In the genomic region with DNA sequence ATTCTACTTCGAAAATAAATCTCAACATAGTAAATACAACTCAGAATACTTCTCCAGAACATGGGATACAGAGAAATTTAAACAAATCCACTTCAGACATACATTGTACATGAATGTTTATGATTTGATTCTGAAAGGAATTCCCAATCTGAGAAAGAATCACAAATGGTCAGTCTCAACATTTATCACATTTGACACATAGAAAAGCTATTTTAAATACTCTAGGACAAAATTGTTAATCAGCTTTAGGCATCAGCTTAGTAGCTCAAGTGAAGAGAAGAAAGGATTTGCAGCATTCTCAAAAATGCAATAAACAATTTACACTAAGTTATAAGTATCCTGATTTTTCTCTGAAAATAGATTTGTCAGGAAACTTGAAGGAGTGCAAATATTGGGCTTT, we compare ENCODE assay signal across 23 cellular contexts.
DNase-seq lines count a peak whose midpoint lies in the region; ATAC-seq and TF ChIP-seq lines count a peak whose summit lies in the region.
"Had no signal": no experiment of that assay in that cellular context is flagged by ENCODE, and none has a peak within 500 bp of the region (broad histone marks: within the 10 kb centered on the region; RNA-seq: fewer than 3 reads in every experiment).

No MANE protein-coding gene starts in this region.

- H3K27ac ChIP-seq in SK-N-SH (ENCODE audit: low read depth in 2 of 2, low read length in 1 of 2) = no peak overlapping the region
- H3K27ac ChIP-seq: 22Rv1; A549; BLaER1 treated with 17β-estradiol and CSF1 and Interleukin-3, amounts not matched to agents 10 nM and 100 nM; C4-2B had no signal

- H4K20me1 ChIP-seq in SK-N-SH (ENCODE audit: insufficient read depth) = no peaks in the 10 kb centered on the region
- H4K20me1 ChIP-seq: BLaER1 treated with 17β-estradiol and CSF1 and Interleukin-3, amounts not matched to agents 10 nM and 100 nM had no signal

- no peaks in the 10 kb centered on the region for H3K9me3 ChIP-seq in SK-N-SH
- H3K9me3 ChIP-seq: A549, Caco-2 had no signal

- no peak for ATAC-seq in SK-N-SH treated with all-trans-retinoic acid at 6 μM for 48 hours
- ATAC-seq: A549; CD8-positive, alpha-beta T cell had no signal

- intact Hi-C loops in cardiac septum (cut with DNase I) = no loop called here

- H3F3A ChIP-seq in SK-N-SH (replicated peaks; ENCODE audit: insufficient read depth) = no peaks in the 10 kb centered on the region

- H3K36me3 ChIP-seq in SK-N-SH (replicated peaks in 1 of 2; ENCODE audit: control insufficient read depth in 1 of 2, insufficient read depth in 2 of 2, low read length in 1 of 2) = no peaks in the 10 kb centered on the region

- TF ChIP-seq POLR2A in erythroblast (IDR thresholded peaks at IDR 0.05; ENCODE audit: low read length) = no peak

- no peak overlapping the region for H3K4me2 ChIP-seq in SK-N-SH
- H3K4me2 ChIP-seq: A549; BLaER1 treated with 17β-estradiol and CSF1 and Interleukin-3, amounts not matched to agents 10 nM and 100 nM had no signal

- POLR2A ChIA-PET in SK-N-SH (lab: Yijun Ruan, JAX) = no interaction called here

- CTCF ChIA-PET in SK-N-SH (lab: Yijun Ruan, JAX) = no interaction called here

- no peak overlapping the region for H3K9ac ChIP-seq in SK-N-SH
- H3K9ac ChIP-seq: BLaER1 treated with 17β-estradiol and CSF1 and Interleukin-3, amounts not matched to agents 10 nM and 100 nM had no signal

- no peaks in the 10 kb centered on the region for H3K27me3 ChIP-seq in SK-N-SH (ENCODE audit: insufficient read depth)
- H3K27me3 ChIP-seq: BLaER1 treated with 17β-estradiol and CSF1 and Interleukin-3, amounts not matched to agents 10 nM and 100 nM had no signal

- WGBS in SK-N-SH (ENCODE audit: low lambda C conversion rate) = 34% methylated on average over 1 of the region's 1 CpG

- no peak for TF ChIP-seq EP300 in SK-N-SH (IDR thresholded peaks at IDR 0.05; ENCODE audit: borderline replicate concordance in 1 of 2, low read depth in 1 of 2, low read length in 1 of 2)

- TF ChIP-seq RAD21 in SK-N-SH (IDR thresholded peaks at IDR 0.05; ENCODE audit: low read length) = no peak

- DNase-seq in SK-N-SH = no peak
- DNase-seq in SK-N-DZ (ENCODE audit: low spot score) = peak; percentile 41
- DNase-seq in amniotic epithelial cell (ENCODE audit: low read depth) = peak; percentile 21
- DNase-seq in fibroblast of peridontal ligament (ENCODE audit: extremely low read depth) = peak; percentile 27
- no peak for DNase-seq in cardiac septum (ENCODE audit: low spot score)
- no peak for DNase-seq in erythroblast (lab: John Stamatoyannopoulos, UW)
- no peak for DNase-seq in ureter (ENCODE audit: low spot score)
- DNase-seq: AML-193; Caco-2; Calu3; CD4-positive, alpha-beta T cell; CD8-positive, alpha-beta T cell; DMS 273 treated with DMSO at 0.1 percent for 48 hours; DMS153; DMS53; DMS79; DND-41; GF-D8 had no signal

- no peak for TF ChIP-seq CTCF in SK-N-SH (IDR thresholded peaks at IDR 0.05)

- H3K4me3 ChIP-seq in SK-N-SH (ENCODE audit: low read depth in 2 of 2, low read length in 1 of 2) = no peak overlapping the region
- H3K4me3 ChIP-seq: A549; BLaER1 treated with 17β-estradiol and CSF1 and Interleukin-3, amounts not matched to agents 10 nM and 100 nM had no signal

- no peaks in the 10 kb centered on the region for H3K4me1 ChIP-seq in SK-N-SH (ENCODE audit: control insufficient read depth in 1 of 2, insufficient read depth in 2 of 2, low read depth in 1 of 2, low read length in 1 of 2)
- H3K4me1 ChIP-seq: A549, Caco-2 had no signal

- H3K79me2 ChIP-seq in SK-N-SH (ENCODE audit: insufficient read depth) = no peaks in the 10 kb centered on the region

- H2AFZ ChIP-seq in SK-N-SH (ENCODE audit: low read depth) = no peak overlapping the region

- no peaks in the 10 kb centered on the region for H3K9me2 ChIP-seq in SK-N-SH

TF ChIP-seq in SK-N-SH, 30 proteins besides CTCF, POLR2A, EP300 and RAD21:
- TF ChIP-seq, protein P1, sequence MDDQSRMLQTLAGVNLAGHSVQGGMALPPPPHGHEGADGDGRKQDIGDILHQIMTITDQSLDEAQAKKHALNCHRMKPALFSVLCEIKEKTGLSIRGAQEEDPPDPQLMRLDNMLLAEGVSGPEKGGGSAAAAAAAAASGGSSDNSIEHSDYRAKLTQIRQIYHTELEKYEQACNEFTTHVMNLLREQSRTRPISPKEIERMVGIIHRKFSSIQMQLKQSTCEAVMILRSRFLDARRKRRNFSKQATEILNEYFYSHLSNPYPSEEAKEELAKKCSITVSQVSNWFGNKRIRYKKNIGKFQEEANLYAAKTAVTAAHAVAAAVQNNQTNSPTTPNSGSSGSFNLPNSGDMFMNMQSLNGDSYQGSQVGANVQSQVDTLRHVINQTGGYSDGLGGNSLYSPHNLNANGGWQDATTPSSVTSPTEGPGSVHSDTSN (IDR thresholded peaks at IDR 0.05) = peak; percentile 19; the same call in 1 of the 2 replicates
- TF ChIP-seq CHD2 (IDR thresholded peaks at IDR 0.05; ENCODE audit: low read length, partially characterized antibody) = no peak
TF ChIP-seq in SK-N-SH: peak in this region for 1.

TF ChIP-seq in SK-N-SH treated with all-trans-retinoic acid at 6 μM for 48 hours, 23 proteins besides CTCF, POLR2A, EP300 and RAD21:
- TF ChIP-seq, protein P2, sequence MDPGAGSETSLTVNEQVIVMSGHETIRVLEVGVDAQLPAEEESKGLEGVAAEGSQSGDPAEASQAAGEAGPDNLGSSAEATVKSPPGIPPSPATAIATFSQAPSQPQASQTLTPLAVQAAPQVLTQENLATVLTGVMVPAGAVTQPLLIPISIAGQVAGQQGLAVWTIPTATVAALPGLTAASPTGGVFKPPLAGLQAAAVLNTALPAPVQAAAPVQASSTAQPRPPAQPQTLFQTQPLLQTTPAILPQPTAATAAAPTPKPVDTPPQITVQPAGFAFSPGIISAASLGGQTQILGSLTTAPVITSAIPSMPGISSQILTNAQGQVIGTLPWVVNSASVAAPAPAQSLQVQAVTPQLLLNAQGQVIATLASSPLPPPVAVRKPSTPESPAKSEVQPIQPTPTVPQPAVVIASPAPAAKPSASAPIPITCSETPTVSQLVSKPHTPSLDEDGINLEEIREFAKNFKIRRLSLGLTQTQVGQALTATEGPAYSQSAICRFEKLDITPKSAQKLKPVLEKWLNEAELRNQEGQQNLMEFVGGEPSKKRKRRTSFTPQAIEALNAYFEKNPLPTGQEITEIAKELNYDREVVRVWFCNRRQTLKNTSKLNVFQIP (CRISPR knock-in tag; IDR thresholded peaks at IDR 0.05; ENCODE audit: borderline replicate concordance, low read depth) = no peak
- TF ChIP-seq ZFP30 (CRISPR knock-in tag; IDR thresholded peaks at IDR 0.05) (no peak), RARB (CRISPR knock-in tag; IDR thresholded peaks at IDR 0.05) (no peak), ISL1 (CRISPR knock-in tag; IDR thresholded peaks at IDR 0.05) (no peak), GLIS3 (CRISPR knock-in tag; IDR thresholded peaks at IDR 0.05) (no peak), ESRRG (CRISPR knock-in tag; IDR thresholded peaks at IDR 0.05) (no peak), SNAI2 (CRISPR knock-in tag; IDR thresholded peaks at IDR 0.05) (no peak), ZC3H10 (CRISPR knock-in tag; IDR thresholded peaks at IDR 0.05) (no peak), ZNF70 (CRISPR knock-in tag; IDR thresholded peaks at IDR 0.05) (no peak), CSRNP3 (CRISPR knock-in tag; IDR thresholded peaks at IDR 0.05) (no peak), CSDC2 (CRISPR knock-in tag; IDR thresholded peaks at IDR 0.05) (no peak), TCF4 (CRISPR knock-in tag; IDR thresholded peaks at IDR 0.05; ENCODE audit: borderline replicate concordance) (no peak)
TF ChIP-seq in SK-N-SH treated with all-trans-retinoic acid at 6 μM for 48 hours: peak in this region for 0.

Comparison
In these comparisons a context has a peak if more than half of its experiments do, and no peak if none do; other contexts are left out.
1. DNase-seq: peak in SK-N-DZ (single experiment), amniotic epithelial cell (single experiment) and fibroblast of peridontal ligament (single experiment); none in SK-N-SH (single experiment), cardiac septum (single experiment), erythroblast (0 of 2) and ureter (single experiment).